16 cellular contexts compared by ENCODE assay signal in the genomic region with DNA sequence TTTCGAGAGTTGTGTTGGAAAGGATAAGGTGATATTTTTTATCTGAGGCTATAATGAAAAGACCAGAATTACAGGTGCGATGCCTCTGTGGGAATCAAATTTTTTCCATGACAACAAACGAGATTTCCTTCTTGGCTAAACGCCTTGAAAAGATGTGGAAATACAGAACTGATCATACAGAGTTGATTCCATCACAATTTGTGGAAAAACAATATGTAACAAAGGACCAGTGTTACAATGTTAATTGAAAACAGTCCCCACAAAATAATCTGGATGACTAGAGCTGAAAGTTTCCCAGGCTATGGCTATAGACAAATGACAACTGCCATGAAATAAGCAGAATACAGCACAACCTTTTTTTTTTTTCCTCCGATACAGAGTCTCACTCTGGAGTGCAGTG.
A peak's percentile ranks its signal among the peaks of the same experiment; 100 is the strongest.
DNase-seq lines count a peak whose midpoint lies in the region; ATAC-seq and TF ChIP-seq lines count a peak whose summit lies in the region.
"Had no signal": no experiment of that assay in that cellular context is flagged by ENCODE, and none has a peak within 500 bp of the region (broad histone marks: within the 10 kb centered on the region; RNA-seq: fewer than 3 reads in every experiment).

No MANE protein-coding gene starts in this region.

- CTCF ChIA-PET in SK-N-SH (lab: Yijun Ruan, JAX) (interaction anchor here (1.0 to 1.5 kb wide), 2 partner anchors 12 to 143 kb away, joined by 3 to 4 read pairs; no protein-coding TSS in a partner anchor), A673 (lab: Charles Lee) (no interaction called here)

- no peak overlapping the region for H3K23ac ChIP-seq in mesendoderm (ENCODE audit: low read length)

- no peak overlapping the region for H4K5ac ChIP-seq in mesendoderm (ENCODE audit: low read length)

- H3K27ac ChIP-seq in SK-N-SH (ENCODE audit: low read depth in 2 of 2, low read length in 1 of 2) (peak overlapping the region; percentile 23 to 58; a peak in 2 of 4 replicates), A673 (ENCODE audit: low read depth, low read length, poor library complexity, severe bottlenecking) (peak overlapping the region; percentile 61), mesendoderm (ENCODE audit: low read depth, low read length) (no peak overlapping the region)
- H3K27ac ChIP-seq: 22Rv1, A549, BLaER1 had no signal

- H3K9ac ChIP-seq in SK-N-SH (no peak overlapping the region), mesendoderm (ENCODE audit: low read length) (no peak overlapping the region)
- H3K9ac ChIP-seq: BLaER1 had no signal

- ATAC-seq in SK-N-SH treated with all-trans-retinoic acid at 6 μM for 48 hours, result no peak
- ATAC-seq in GM18498 (IDR thresholded peaks at IDR 0.05; ENCODE audit: unreplicated experiment), result no peak
- ATAC-seq: A549 had no signal

- no peak overlapping the region for H3K4me3 ChIP-seq in SK-N-SH (ENCODE audit: low read depth in 2 of 2, low read length in 1 of 2)
- no peak overlapping the region for H3K4me3 ChIP-seq in A673 (ENCODE audit: low read depth, low read length, poor library complexity, severe bottlenecking)
- H3K4me3 ChIP-seq in mesendoderm (ENCODE audit: low read length), result no peak overlapping the region
- H3K4me3 ChIP-seq: A549, BLaER1 had no signal

- intact Hi-C loops in A673 (cut with micrococcal nuclease; ENCODE audit: unreplicated experiment), result loop anchor here (5.0 kb wide), 1 partner anchor 53 kb away; no protein-coding TSS in a partner anchor

- no peak overlapping the region for H2BK120ac ChIP-seq in mesendoderm (ENCODE audit: low read depth, low read length)

- no peak overlapping the region for H2BK5ac ChIP-seq in mesendoderm (ENCODE audit: low read length)

- H2BK15ac ChIP-seq in mesendoderm (replicated peaks; ENCODE audit: low read depth), result no peak overlapping the region

- H3K79me1 ChIP-seq in mesendoderm (ENCODE audit: low read length), result no peaks in the 10 kb centered on the region

- TF ChIP-seq CTCF in SK-N-SH (IDR thresholded peaks at IDR 0.05), result no peak
- no peak for TF ChIP-seq CTCF in A673 (conservative IDR thresholded peaks at IDR 0.05; ENCODE audit: low read depth, low read length)

- no peak for TF ChIP-seq EP300 in SK-N-SH (IDR thresholded peaks at IDR 0.05; ENCODE audit: borderline replicate concordance in 1 of 2, low read depth in 1 of 2, low read length in 1 of 2)

- no peak overlapping the region for H2AK5ac ChIP-seq in mesendoderm (ENCODE audit: low read length)

- H3K9me2 ChIP-seq in SK-N-SH, result no peaks in the 10 kb centered on the region

- no peak overlapping the region for H3K56ac ChIP-seq in mesendoderm (ENCODE audit: low read length)

- peaks cover 10% of the 10 kb centered on the region for H3F3A ChIP-seq in SK-N-SH (replicated peaks; ENCODE audit: insufficient read depth)

- H3K9me3 ChIP-seq in SK-N-SH, result no peaks in the 10 kb centered on the region
- no peaks in the 10 kb centered on the region for H3K9me3 ChIP-seq in A673 (ENCODE audit: low read depth, low read length, poor library complexity, severe bottlenecking)
- H3K9me3 ChIP-seq: A549, BLaER1 had no signal

- no peak overlapping the region for H3K4me2 ChIP-seq in SK-N-SH
- H3K4me2 ChIP-seq in mesendoderm (ENCODE audit: low read length), result no peak overlapping the region
- H3K4me2 ChIP-seq: A549, BLaER1 had no signal

- H3K79me2 ChIP-seq in SK-N-SH (ENCODE audit: insufficient read depth) (no peaks in the 10 kb centered on the region), mesendoderm (ENCODE audit: control insufficient read depth, insufficient read depth, low read length) (no peaks in the 10 kb centered on the region)

- H3K36me3 ChIP-seq in SK-N-SH (replicated peaks in 1 of 2; ENCODE audit: control insufficient read depth in 1 of 2, insufficient read depth in 2 of 2, low read length in 1 of 2), result no peaks in the 10 kb centered on the region
- no peaks in the 10 kb centered on the region for H3K36me3 ChIP-seq in A673 (ENCODE audit: insufficient read depth, low read length, poor library complexity, severe bottlenecking)
- no peaks in the 10 kb centered on the region for H3K36me3 ChIP-seq in mesendoderm (ENCODE audit: control insufficient read depth, insufficient read depth, low read length)
- H3K36me3 ChIP-seq: BLaER1 had no signal

- no TSS peak for BruUV-seq in A673 (replicated peaks; lab: Mats Ljungman, UMichigan)

- no peak for TF ChIP-seq RAD21 in SK-N-SH (IDR thresholded peaks at IDR 0.05; ENCODE audit: low read length)

- H4K8ac ChIP-seq in mesendoderm (ENCODE audit: low read depth, low read length), result no peak overlapping the region

- no peak overlapping the region for H3K18ac ChIP-seq in mesendoderm (ENCODE audit: low read length)

- WGBS in SK-N-SH (ENCODE audit: low lambda C conversion rate), result 64% methylated on average over 5 of the region's 5 CpGs
- 100% methylated on average over 2 of the region's 5 CpGs for WGBS in mesendoderm (ENCODE audit: extremely low coverage, insufficient coverage, low lambda C conversion rate)

- H3K4me1 ChIP-seq in SK-N-SH (ENCODE audit: control insufficient read depth in 1 of 2, insufficient read depth in 2 of 2, low read depth in 1 of 2, low read length in 1 of 2) (peaks cover 25 to 40% of the 10 kb centered on the region in 2 experiments; a peak in 3 of 4 replicates), A673 (ENCODE audit: insufficient read depth, low read length, poor library complexity, severe bottlenecking) (peaks cover 51% of the 10 kb centered on the region), mesendoderm (ENCODE audit: control insufficient read depth, low read depth, low read length) (no peaks in the 10 kb centered on the region)

- no peak overlapping the region for H3K4ac ChIP-seq in mesendoderm (ENCODE audit: low read depth, low read length)

- no peaks in the 10 kb centered on the region for H4K20me1 ChIP-seq in SK-N-SH (ENCODE audit: insufficient read depth)
- H4K20me1 ChIP-seq: BLaER1 had no signal

- POLR2A ChIA-PET in SK-N-SH (lab: Yijun Ruan, JAX) (no interaction called here), A673 (lab: Charles Lee; ENCODE audit: low non-redundant PET) (no interaction called here)

- H3K27me3 ChIP-seq in SK-N-SH (ENCODE audit: insufficient read depth) (no peaks in the 10 kb centered on the region), A673 (replicated peaks; ENCODE audit: insufficient read depth, low read depth, low read length, poor library complexity) (no peaks in the 10 kb centered on the region), mesendoderm (ENCODE audit: insufficient read depth, low read length, poor library complexity) (no peaks in the 10 kb centered on the region)
- H3K27me3 ChIP-seq: BLaER1 had no signal

- no peak overlapping the region for H2AFZ ChIP-seq in SK-N-SH (ENCODE audit: low read depth)

- DNase-seq in SK-N-SH (no peak), A673 (ENCODE audit: low spot score) (no peak), dermis microvascular lymphatic vessel endothelial cell (ENCODE audit: low read depth in 2 of 2) (peak; percentile 79 to 92), lung microvascular endothelial cell (ENCODE audit: low read depth in 2 of 2) (peak; percentile 27 to 91), mesendoderm (no peak), MV-4-11 (lab: John Stamatoyannopoulos, UW) (no peak)
- DNase-seq: CD4-positive, alpha-beta memory T cell; DMS153; DMS79; GDM1; H9 had no signal

TF ChIP-seq in SK-N-SH, 30 proteins besides CTCF, POLR2A, EP300 and RAD21:
- TF ChIP-seq RCOR1 (IDR thresholded peaks at IDR 0.05; ENCODE audit: low read length), result 0 out of 2 replicates have a peak, but pooled peaks have one; percentile 54
- TF ChIP-seq, protein P1, sequence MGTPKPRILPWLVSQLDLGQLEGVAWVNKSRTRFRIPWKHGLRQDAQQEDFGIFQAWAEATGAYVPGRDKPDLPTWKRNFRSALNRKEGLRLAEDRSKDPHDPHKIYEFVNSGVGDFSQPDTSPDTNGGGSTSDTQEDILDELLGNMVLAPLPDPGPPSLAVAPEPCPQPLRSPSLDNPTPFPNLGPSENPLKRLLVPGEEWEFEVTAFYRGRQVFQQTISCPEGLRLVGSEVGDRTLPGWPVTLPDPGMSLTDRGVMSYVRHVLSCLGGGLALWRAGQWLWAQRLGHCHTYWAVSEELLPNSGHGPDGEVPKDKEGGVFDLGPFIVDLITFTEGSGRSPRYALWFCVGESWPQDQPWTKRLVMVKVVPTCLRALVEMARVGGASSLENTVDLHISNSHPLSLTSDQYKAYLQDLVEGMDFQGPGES (IDR thresholded peaks at IDR 0.05; ENCODE audit: low read depth, low read length), result no peak

TF ChIP-seq in SK-N-SH treated with all-trans-retinoic acid at 6 μM for 48 hours, 23 proteins besides CTCF, POLR2A, EP300 and RAD21:
- TF ChIP-seq ZFP30 (CRISPR knock-in tag; IDR thresholded peaks at IDR 0.05) (no peak), ZNF565 (CRISPR knock-in tag; conservative IDR thresholded peaks at IDR 0.05; ENCODE audit: low read depth) (no peak), OSR1 (CRISPR knock-in tag; IDR thresholded peaks at IDR 0.05) (no peak), RARB (CRISPR knock-in tag; IDR thresholded peaks at IDR 0.05) (no peak), ZNF70 (CRISPR knock-in tag; IDR thresholded peaks at IDR 0.05) (no peak), PPARA (CRISPR knock-in tag; IDR thresholded peaks at IDR 0.05; ENCODE audit: borderline replicate concordance) (no peak), GLIS3 (CRISPR knock-in tag; IDR thresholded peaks at IDR 0.05) (no peak), CSDC2 (CRISPR knock-in tag; IDR thresholded peaks at IDR 0.05) (no peak), TOX (CRISPR knock-in tag; IDR thresholded peaks at IDR 0.05; ENCODE audit: borderline replicate concordance) (no peak), ZNF8 (CRISPR knock-in tag; IDR thresholded peaks at IDR 0.05) (no peak), ZC3H10 (CRISPR knock-in tag; IDR thresholded peaks at IDR 0.05) (no peak)
- TF ChIP-seq, protein P2, sequence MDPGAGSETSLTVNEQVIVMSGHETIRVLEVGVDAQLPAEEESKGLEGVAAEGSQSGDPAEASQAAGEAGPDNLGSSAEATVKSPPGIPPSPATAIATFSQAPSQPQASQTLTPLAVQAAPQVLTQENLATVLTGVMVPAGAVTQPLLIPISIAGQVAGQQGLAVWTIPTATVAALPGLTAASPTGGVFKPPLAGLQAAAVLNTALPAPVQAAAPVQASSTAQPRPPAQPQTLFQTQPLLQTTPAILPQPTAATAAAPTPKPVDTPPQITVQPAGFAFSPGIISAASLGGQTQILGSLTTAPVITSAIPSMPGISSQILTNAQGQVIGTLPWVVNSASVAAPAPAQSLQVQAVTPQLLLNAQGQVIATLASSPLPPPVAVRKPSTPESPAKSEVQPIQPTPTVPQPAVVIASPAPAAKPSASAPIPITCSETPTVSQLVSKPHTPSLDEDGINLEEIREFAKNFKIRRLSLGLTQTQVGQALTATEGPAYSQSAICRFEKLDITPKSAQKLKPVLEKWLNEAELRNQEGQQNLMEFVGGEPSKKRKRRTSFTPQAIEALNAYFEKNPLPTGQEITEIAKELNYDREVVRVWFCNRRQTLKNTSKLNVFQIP (CRISPR knock-in tag; IDR thresholded peaks at IDR 0.05; ENCODE audit: borderline replicate concordance, low read depth), result no peak

Comparison
In these comparisons a context has a peak if more than half of its experiments do, and no peak if none do; other contexts are left out.
1. DNase-seq: peak in dermis microvascular lymphatic vessel endothelial cell (2 of 2) and lung microvascular endothelial cell (2 of 2); none in SK-N-SH (single experiment), A673 (single experiment), mesendoderm (single experiment) and MV-4-11 (single experiment).